Comparison of ENCODE assay signal across 9 cellular contexts in the genomic region with DNA sequence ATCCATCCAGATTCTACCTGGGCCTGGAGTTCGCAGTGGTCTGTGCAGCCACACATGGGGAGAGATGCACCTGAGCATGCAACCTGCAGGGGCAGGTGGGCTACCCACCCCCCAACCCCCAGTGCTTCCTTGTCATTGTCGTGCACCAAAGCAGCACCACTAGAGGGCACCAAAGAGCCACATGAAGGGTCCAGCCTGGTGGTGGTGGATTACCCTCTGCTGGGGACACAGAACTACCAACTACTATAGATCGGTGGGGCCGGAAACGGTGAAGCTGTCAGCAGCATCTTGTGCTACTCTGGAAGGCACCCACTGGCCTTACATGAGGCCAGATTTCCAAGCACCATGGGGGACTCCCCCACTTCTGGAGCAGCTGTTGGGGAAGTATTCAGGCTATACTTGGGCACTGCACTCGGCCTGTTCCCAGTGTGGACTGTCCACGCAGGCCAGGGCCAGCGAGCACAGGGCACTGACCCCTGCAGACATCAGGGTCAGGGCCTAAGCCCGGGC.
DNase-seq lines count a peak whose midpoint lies in the region; ATAC-seq and TF ChIP-seq lines count a peak whose summit lies in the region.
"Had no signal": no experiment of that assay in that cellular context is flagged by ENCODE, and none has a peak within 500 bp of the region (broad histone marks: within the 10 kb centered on the region; RNA-seq: fewer than 3 reads in every experiment).

No MANE protein-coding gene starts in this region.

- H3K27me3 Mint-ChIP-seq in glutamatergic neuron (ENCODE audit: unreplicated experiment), result peaks cover 24% of the 10 kb centered on the region

- no peak overlapping the region for H3K4me3 Mint-ChIP-seq in glutamatergic neuron (ENCODE audit: unreplicated experiment)
- H3K4me3 Mint-ChIP-seq: dendritic cell treated with granulocyte-macrophage colony-stimulating factor and Interleukin-4, amounts not matched to agents 40 ng/mL and 50 ng/mL, for 4 days had no signal

- H3K36me3 ChIP-seq in HAP-1 (replicated peaks), result no peaks in the 10 kb centered on the region
- no peaks in the 10 kb centered on the region for H3K36me3 ChIP-seq in SK-N-MC (ENCODE audit: insufficient read depth, low read length)
- no peaks in the 10 kb centered on the region for H3K36me3 ChIP-seq in upper lobe of left lung

- H3K9ac ChIP-seq in SK-N-MC (ENCODE audit: insufficient read length), result no peak overlapping the region

- in situ Hi-C loops in HAP-1 (cut with MboI; ENCODE audit: low sequenced_read_pairs), result loop anchor here (5.0 kb wide), 1 partner anchor 457 kb away; no protein-coding TSS in a partner anchor

- H3K27ac Mint-ChIP-seq in glutamatergic neuron (ENCODE audit: unreplicated experiment), result peak overlapping the region; percentile 99
- H3K27ac Mint-ChIP-seq: dendritic cell treated with granulocyte-macrophage colony-stimulating factor and Interleukin-4, amounts not matched to agents 40 ng/mL and 50 ng/mL, for 4 days had no signal

- H3K27me3 ChIP-seq in HAP-1 (ENCODE audit: low read depth) (no peaks in the 10 kb centered on the region), upper lobe of left lung (no peaks in the 10 kb centered on the region)

- H3K4me3 ChIP-seq in HAP-1 (no peak overlapping the region), SK-N-MC (no peak overlapping the region), upper lobe of left lung (no peak overlapping the region)

- peaks cover 40% of the 10 kb centered on the region for H3K4me1 Mint-ChIP-seq in glutamatergic neuron (ENCODE audit: low read depth, unreplicated experiment)

- H3K27ac ChIP-seq in SK-N-MC (no peak overlapping the region), upper lobe of left lung (no peak overlapping the region)

- no peaks in the 10 kb centered on the region for H3K9me3 ChIP-seq in HAP-1
- H3K9me3 ChIP-seq in SK-N-MC (ENCODE audit: low read depth, low read length), result no peaks in the 10 kb centered on the region
- no peaks in the 10 kb centered on the region for H3K9me3 ChIP-seq in upper lobe of left lung

- peaks cover 23% of the 10 kb centered on the region for H3K9me3 Mint-ChIP-seq in glutamatergic neuron (ENCODE audit: unreplicated experiment)
- H3K9me3 Mint-ChIP-seq: dendritic cell treated with granulocyte-macrophage colony-stimulating factor and Interleukin-4, amounts not matched to agents 40 ng/mL and 50 ng/mL, for 4 days had no signal

- TF ChIP-seq CTCF in glutamatergic neuron (IDR thresholded peaks at IDR 0.05; ENCODE audit: partially characterized antibody, unreplicated experiment) (peak; percentile 94), upper lobe of left lung (IDR thresholded peaks at IDR 0.05) (peak; percentile 71 to 94 (median 88))

- DNase-seq in DMS79 treated with DMSO at 0.1 percent for 48 hours (lab: John Stamatoyannopoulos, UW) (peak; percentile 1), HAP-1 (ENCODE audit: low spot score in 2 of 2) (peak; percentile 58 to 92), NCI-H1105 (lab: John Stamatoyannopoulos, UW) (peak; percentile 76), SK-N-MC (ENCODE audit: low read depth, low spot score) (peak; percentile 24), glutamatergic neuron (peak; percentile 93), pons (ENCODE audit: low spot score) (peak; percentile 72), upper lobe of left lung (peak in 1 of 2 donors; percentile 84)
- peak; percentile 71 for DNase-seq in activated naive CD4-positive, alpha-beta T cell treated with Interleukin-2 at 50 U/mL for 16 hours

- 3 to 31% methylated on average over 4 to 9 of the region's 9 CpGs for WGBS in upper lobe of left lung, 2 donors

- H3K4me1 ChIP-seq in HAP-1, result no peaks in the 10 kb centered on the region
- H3K4me1 ChIP-seq in upper lobe of left lung, result peaks cover 9 to 21% (median 15%) of the 10 kb centered on the region in 4 donors

- TF ChIP-seq EP300 in upper lobe of left lung (IDR thresholded peaks at IDR 0.05), result no peak

- ATAC-seq in upper lobe of left lung (ENCODE audit: low FRiP score in 2 of 2), result peak; percentile 87 to 89

- H3K36me3 Mint-ChIP-seq in glutamatergic neuron (ENCODE audit: unreplicated experiment), result no peaks in the 10 kb centered on the region

- no peak for TF ChIP-seq POLR2A in upper lobe of left lung (IDR thresholded peaks at IDR 0.05)
